In genomic region chr13:113976711-113977684, GRCh38 we compare ENCODE assay signal across 11 cellular contexts. TPM values are rescaled to one million over a fixed set of nuclear protein-coding genes. Genes with fewer than 3 reads are reported as not detected.
A peak's percentile ranks its signal among the peaks of the same experiment; 100 is the strongest.
DNase-seq lines count a peak whose midpoint lies in the region; ATAC-seq, FAIRE-seq and TF ChIP-seq lines count a peak whose summit lies in the region.
"Had no signal": no experiment of that assay in that cellular context is flagged by ENCODE, and none has a peak within 500 bp of the region (broad histone marks: within the 10 kb centered on the region; RNA-seq: fewer than 3 reads in every experiment).

No MANE protein-coding gene starts in this region.

- DNase-seq in Right ventricle myocardium inferior (ENCODE audit: missing footprints), result peak; percentile 35
- no peak for DNase-seq in cardiac septum (ENCODE audit: low spot score)
- no peak for DNase-seq in ascending aorta (ENCODE audit: low spot score in 2 of 2)
- DNase-seq in HepG2 (ENCODE audit: low spot score), result no peak
- peak; percentile 65 for DNase-seq in upper lobe of right lung
- DNase-seq in NCI-H524 treated with DMSO at 0.1 percent for 48 hours (lab: John Stamatoyannopoulos, UW), result no peak
- DNase-seq in activated CD4-positive, alpha-beta T cell treated with anti-CD3 and anti-CD28 coated beads for 48 hours, result no peak
- DNase-seq in DMS 273 (lab: John Stamatoyannopoulos, UW; ENCODE audit: unreplicated experiment), result no peak
- DNase-seq: activated CD8-positive, alpha-beta memory T cell treated with anti-CD3 and anti-CD28 coated beads, Interleukin-2, amount 50 U/mL, for 48 hours had no signal

- H3K36me3 ChIP-seq in ascending aorta (peaks cover 52 to 60% of the 10 kb centered on the region in 2 donors), HepG2 (replicated peaks in 1 of 2; ENCODE audit: control insufficient read depth in 1 of 2, insufficient read depth in 2 of 2, low read length in 2 of 2) (no peaks in the 10 kb centered on the region), upper lobe of right lung (peaks cover 18% of the 10 kb centered on the region)

- CTCF ChIA-PET in HepG2 (lab: Yijun Ruan, JAX; ENCODE audit: low intra/inter-chr PET ratio, low total read pairs), result no interaction called here

- H3K27ac ChIP-seq in ascending aorta, result peak overlapping the region; percentile 34 to 75
- H3K27ac ChIP-seq in HepG2 (ENCODE audit: extremely low read length, insufficient read depth, low read length), result no peak overlapping the region
- H3K27ac ChIP-seq in upper lobe of right lung, result peak overlapping the region; percentile 47
- H3K27ac ChIP-seq: C4-2B had no signal

- no peak for TF ChIP-seq CTCF in ascending aorta (IDR thresholded peaks at IDR 0.05)
- TF ChIP-seq CTCF in HepG2 (CRISPR knock-in tag; IDR thresholded peaks at IDR 0.05), result no peak
- no peak for TF ChIP-seq CTCF in upper lobe of right lung (IDR thresholded peaks at IDR 0.05)

- H3K4me2 ChIP-seq in HepG2 (ENCODE audit: low read depth, low read length), result no peak overlapping the region

- no peak for TF ChIP-seq POLR2A in HepG2 (IDR thresholded peaks at IDR 0.05; ENCODE audit: insufficient read depth in 1 of 2, low read depth in 2 of 2, low read length in 2 of 2)

- 36% methylated on average over 7 of the region's 21 CpGs for WGBS in HepG2 (ENCODE audit: low lambda C conversion rate)

- BruUV-seq in HepG2 (replicated peaks; lab: Mats Ljungman, UMichigan), result no TSS peak

- H3K4me1 ChIP-seq in ascending aorta, result peaks cover 8 to 13% of the 10 kb centered on the region in 2 donors
- H3K4me1 ChIP-seq in HepG2 (ENCODE audit: insufficient read depth, low read length), result no peaks in the 10 kb centered on the region
- peaks cover 9% of the 10 kb centered on the region for H3K4me1 ChIP-seq in upper lobe of right lung

- no peak for TF ChIP-seq RAD21 in HepG2 (CRISPR knock-in tag; IDR thresholded peaks at IDR 0.05)

- intact Hi-C loops in Right ventricle myocardium inferior (cut with DNase I) (no loop called here), cardiac septum (cut with DNase I) (no loop called here), ascending aorta (cut with DNase I) (loop anchor here (10.0 kb wide), 1 partner anchor 158 kb away; the partner anchor contains the start of gene RASA3), HepG2 (cut with micrococcal nuclease; ENCODE audit: unreplicated experiment) (no loop called here), upper lobe of right lung (cut with DNase I) (no loop called here)

- H3K4me3 ChIP-seq in ascending aorta (no peak overlapping the region), HepG2 (replicated peaks in 1 of 3; ENCODE audit: insufficient read depth in 1 of 3, low read depth in 2 of 3, low read length in 3 of 3) (no peak overlapping the region), upper lobe of right lung (no peak overlapping the region)

- H3K79me2 ChIP-seq in HepG2 (ENCODE audit: insufficient read depth, low read length), result no peaks in the 10 kb centered on the region

- POLR2A ChIA-PET in HepG2 (lab: Yijun Ruan, JAX), result no interaction called here

- ATAC-seq in Right ventricle myocardium inferior (no peak), HepG2 (no peak), upper lobe of right lung (peak; percentile 52)

- no peaks in the 10 kb centered on the region for H3K9me3 ChIP-seq in ascending aorta
- no peaks in the 10 kb centered on the region for H3K9me3 ChIP-seq in HepG2 (ENCODE audit: low read length)
- H3K9me3 ChIP-seq in upper lobe of right lung, result no peaks in the 10 kb centered on the region

- H2AFZ ChIP-seq in HepG2 (ENCODE audit: low read length), result no peak overlapping the region

- in situ Hi-C loops in HepG2 (cut with HindIII; ENCODE audit: extremely low pct_ligation_motif_present, low pct_unique_long_range_greater_than_20kb), result no loop called here

- no peaks in the 10 kb centered on the region for H4K20me1 ChIP-seq in HepG2 (ENCODE audit: insufficient read depth, low read length)

- no peaks in the 10 kb centered on the region for H3K27me3 ChIP-seq in ascending aorta
- H3K27me3 ChIP-seq in HepG2 (ENCODE audit: control insufficient read depth in 1 of 2, insufficient read depth in 2 of 2, low read length in 2 of 2), result peaks cover 8 to 32% of the 10 kb centered on the region in 2 experiments; a peak in 4 of 5 replicates
- no peaks in the 10 kb centered on the region for H3K27me3 ChIP-seq in upper lobe of right lung

- no peak overlapping the region for H3K9ac ChIP-seq in HepG2 (ENCODE audit: insufficient read depth, low read depth, low read length)

- FAIRE-seq in HepG2 (lab: Jason Lieb, UNC), result no peak
- FAIRE-seq: endothelial cell of umbilical vein had no signal

- no peak for TF ChIP-seq EP300 in HepG2 (IDR thresholded peaks at IDR 0.05; ENCODE audit: low read depth in 2 of 2, low read length in 2 of 2)
- no peak for TF ChIP-seq EP300 in HepG2 (CRISPR knock-in tag; IDR thresholded peaks at IDR 0.05; ENCODE audit: borderline replicate concordance)

TF ChIP-seq in HepG2, 621 proteins besides CTCF, POLR2A, EP300 and RAD21:
- TF ChIP-seq CREB1 (IDR thresholded peaks at IDR 0.05) (peak; percentile 71), CREB1 (CRISPR knock-in tag; IDR thresholded peaks at IDR 0.05) (no peak), ZBTB8A (CRISPR knock-in tag; IDR thresholded peaks at IDR 0.05; ENCODE audit: borderline replicate concordance, low read depth) (no peak)

RNA-seq across cellular contexts. Expression of gene C13orf46, which starts 3.1 kb away (rescaled TPM):
- total RNA-seq in Right ventricle myocardium inferior, result 0.32 TPM
- 0.40 TPM for total RNA-seq in cardiac septum
- 4.8 TPM for total RNA-seq in ascending aorta
- total RNA-seq in HepG2 (2016; rRNA removed; fragmentation: Illumina TruSeq; extraction: Trizol), result not detected in 2 replicates
- not detected in 2 replicates for total RNA-seq in HepG2 (2016; cell fraction: cytosol; rRNA removed; fragmentation: Illumina TruSeq; extraction: Trizol; ENCODE audit: low read depth)
- total RNA-seq in HepG2 (2016; cell fraction: insoluble cytoplasmic fraction; rRNA removed; fragmentation: Illumina TruSeq; extraction: Trizol), result not detected in 2 replicates
- not detected in 2 replicates for total RNA-seq in HepG2 (2016; cell fraction: membrane; rRNA removed; fragmentation: Illumina TruSeq; extraction: Trizol)
- not detected in 2 replicates for total RNA-seq in HepG2 (2016; cell fraction: nucleus; rRNA removed; fragmentation: Illumina TruSeq; extraction: Trizol)
- 0.01 TPM in 1 of 2 replicates, not detected in the other for polyA plus RNA-seq in HepG2 (2011; rRNA removed)
- polyA plus RNA-seq in HepG2 (2011; cell fraction: cytosol; rRNA removed), result not detected in 2 replicates
- 0.03 TPM in 1 of 2 replicates, not detected in the other for polyA plus RNA-seq in HepG2 (2011; cell fraction: nucleus; rRNA removed)
- not detected in 2 replicates for polyA plus RNA-seq in HepG2 (2012)
- polyA plus RNA-seq in HepG2 (2016; cell fraction: cytosol; fragmentation: Illumina TruSeq; extraction: Trizol; ENCODE audit: low read depth), result not detected in 2 replicates
- not detected in 2 replicates for polyA plus RNA-seq in HepG2 (2016; cell fraction: insoluble cytoplasmic fraction; fragmentation: Illumina TruSeq; extraction: Trizol; ENCODE audit: low read depth)
- polyA plus RNA-seq in HepG2 (2016; cell fraction: membrane; fragmentation: Illumina TruSeq; extraction: Trizol; ENCODE audit: low read depth), result not detected in 2 replicates
- not detected in 2 replicates for polyA plus RNA-seq in HepG2 (2016; cell fraction: nucleus; fragmentation: Illumina TruSeq; extraction: Trizol; ENCODE audit: insufficient read depth, low read depth)
- 1.9 TPM in 1 of 2 replicates, not detected in the other for polyA minus RNA-seq in HepG2 (2011; rRNA and poly(A)+ RNA removed; ENCODE audit: low replicate concordance)
- polyA minus RNA-seq in HepG2 (2011; cell fraction: cytosol; rRNA and poly(A)+ RNA removed), result not detected in 2 replicates
- polyA minus RNA-seq in HepG2 (2011; cell fraction: nucleus; rRNA and poly(A)+ RNA removed), result 0.13 TPM in 1 of 2 replicates, not detected in the other
- total RNA-seq in upper lobe of right lung, result 21.2 TPM

Comparison
In these comparisons a context has a peak if more than half of its experiments do, and no peak if none do; other contexts are left out.
1. DNase-seq: peak in Right ventricle myocardium inferior (single experiment) and upper lobe of right lung (single experiment); none in cardiac septum (single experiment), ascending aorta (0 of 2), HepG2 (single experiment), NCI-H524 treated with DMSO at 0.1 percent for 48 hours (single experiment), activated CD4-positive, alpha-beta T cell treated with anti-CD3 and anti-CD28 coated beads for 48 hours (single experiment) and DMS 273 (single experiment).